1 cellular context compared by ENCODE assay signal in genomic region chr7:135744938-135745701, GRCh38.
TF ChIP-seq lines count a peak whose summit lies in the region.

No MANE protein-coding gene starts in this region.

TF ChIP-seq in IMR-90, 13 proteins besides CTCF, POLR2A, EP300 and RAD21 (continued from another document):
- TF ChIP-seq, protein P1, sequence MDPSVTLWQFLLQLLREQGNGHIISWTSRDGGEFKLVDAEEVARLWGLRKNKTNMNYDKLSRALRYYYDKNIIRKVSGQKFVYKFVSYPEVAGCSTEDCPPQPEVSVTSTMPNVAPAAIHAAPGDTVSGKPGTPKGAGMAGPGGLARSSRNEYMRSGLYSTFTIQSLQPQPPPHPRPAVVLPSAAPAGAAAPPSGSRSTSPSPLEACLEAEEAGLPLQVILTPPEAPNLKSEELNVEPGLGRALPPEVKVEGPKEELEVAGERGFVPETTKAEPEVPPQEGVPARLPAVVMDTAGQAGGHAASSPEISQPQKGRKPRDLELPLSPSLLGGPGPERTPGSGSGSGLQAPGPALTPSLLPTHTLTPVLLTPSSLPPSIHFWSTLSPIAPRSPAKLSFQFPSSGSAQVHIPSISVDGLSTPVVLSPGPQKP (IDR thresholded peaks at IDR 0.05; ENCODE audit: borderline replicate concordance, low read depth, low read length) = no peak
- TF ChIP-seq NFE2L2 (IDR thresholded peaks at IDR 0.05; ENCODE audit: low read depth, low read length) (peak; percentile 53; the same call in 1 of the 2 replicates), BHLHE40 (IDR thresholded peaks at IDR 0.05; ENCODE audit: low read depth, low read length) (peak; percentile 61)
TF ChIP-seq in IMR-90: peak in this region for 5.
